Comparison of ENCODE assay signal across 8 cellular contexts in the genomic region with DNA sequence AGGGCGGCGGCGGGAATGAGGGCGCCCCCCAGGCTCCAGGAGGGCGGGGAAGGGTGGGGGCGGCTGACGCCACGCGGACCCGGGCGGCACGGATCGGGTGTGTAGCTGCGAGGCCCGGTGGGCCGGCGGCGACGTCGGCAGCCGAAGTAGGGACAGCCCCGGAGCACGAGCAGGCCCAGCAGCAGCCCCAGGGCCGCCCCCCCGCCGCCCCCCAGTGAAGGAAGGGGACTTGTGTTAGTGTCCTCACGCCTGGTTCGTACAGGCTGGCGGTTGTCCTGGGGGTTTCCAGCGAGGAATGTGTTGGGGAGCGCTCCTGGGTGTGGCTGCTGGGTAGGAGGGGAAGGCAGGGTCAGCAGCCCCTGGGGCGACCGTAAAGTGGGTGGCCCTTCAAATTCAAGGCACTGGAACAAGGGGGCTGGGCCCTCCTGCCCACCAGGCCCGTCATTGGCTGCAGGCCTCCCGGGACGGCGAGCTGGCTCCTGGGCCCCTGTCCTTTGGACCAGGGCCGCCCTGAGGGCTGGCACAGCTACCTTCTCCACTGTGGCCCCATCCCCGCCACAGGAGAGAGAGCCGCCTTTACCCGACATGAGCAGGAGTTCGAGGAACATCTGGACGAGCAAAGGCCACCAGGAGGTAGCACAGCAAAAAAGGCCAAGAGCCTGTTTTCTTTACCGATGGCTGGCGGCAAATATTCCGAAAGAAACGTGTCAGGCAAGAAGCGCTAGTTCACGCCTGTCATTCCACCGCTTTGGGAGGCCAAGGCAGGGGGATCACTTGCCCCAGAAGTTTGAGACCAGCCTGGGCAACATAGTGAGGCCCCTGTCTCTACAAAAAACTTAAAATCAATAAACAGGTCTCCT. TPM values are rescaled to one million over a fixed set of nuclear protein-coding genes. Genes with fewer than 3 reads are reported as not detected.
DNase-seq lines count a peak whose midpoint lies in the region; ATAC-seq, FAIRE-seq and TF ChIP-seq lines count a peak whose summit lies in the region.

No MANE protein-coding gene starts in this region.

- no peak for FAIRE-seq in bronchial epithelial cell (lab: Jason Lieb, UNC)

- peak overlapping the region; percentile 56 for H3K4me3 ChIP-seq in AG09309 (ENCODE audit: control insufficient read depth, low read depth, low read length)
- peak overlapping the region; percentile 70 for H3K4me3 ChIP-seq in bronchial epithelial cell (ENCODE audit: low read depth, low read length)
- peak overlapping the region in 4 of 5 donors; percentile 63 to 81 (median 74) for H3K4me3 ChIP-seq in subcutaneous abdominal adipose tissue (ENCODE audit: low read depth in 1 of 5, low read length in 5 of 5)

- H3K9me3 ChIP-seq in subcutaneous abdominal adipose tissue (ENCODE audit: control insufficient read depth in 5 of 5, low read length in 5 of 5) = no peaks in the 10 kb centered on the region

- peak overlapping the region in 4 of 5 donors; percentile 75 to 81 (median 76) for H3K9ac ChIP-seq in subcutaneous abdominal adipose tissue (ENCODE audit: low read length in 5 of 5)

- H3K4me1 ChIP-seq in subcutaneous abdominal adipose tissue (ENCODE audit: control insufficient read depth in 5 of 5, insufficient read depth in 5 of 5, low read length in 5 of 5) = peaks cover 2 to 44% (median 26%) of the 10 kb centered on the region in 5 donors

- ATAC-seq in GM21381 (IDR thresholded peaks at IDR 0.05; ENCODE audit: unreplicated experiment) (peak; percentile 1), GM19351 (IDR thresholded peaks at IDR 0.05; ENCODE audit: unreplicated experiment) (no peak)

- H3K36me3 ChIP-seq in bronchial epithelial cell (ENCODE audit: control insufficient read depth, insufficient read depth, low read length) = peaks cover 6% of the 10 kb centered on the region
- H3K36me3 ChIP-seq in subcutaneous abdominal adipose tissue (ENCODE audit: control insufficient read depth in 5 of 5, insufficient read depth in 5 of 5, low read length in 5 of 5) = peaks cover 0 to 22% (median 18%) of the 10 kb centered on the region in 5 donors

- TF ChIP-seq CTCF in AG09309 (IDR thresholded peaks at IDR 0.05; ENCODE audit: control insufficient read depth, insufficient read depth, low read depth, low read length, missing control alignments) (no peak), bronchial epithelial cell (IDR thresholded peaks at IDR 0.05; ENCODE audit: insufficient read depth, low read length, severe bottlenecking) (no peak)

- peak overlapping the region; percentile 90 for H3K27ac ChIP-seq in subcutaneous abdominal adipose tissue (ENCODE audit: low read depth, low read length)

- DNase-seq in AG09309 (ENCODE audit: low read depth) = no peak
- DNase-seq in NOMO-1 treated with DMSO at 0.1 percent for 48 hours (lab: John Stamatoyannopoulos, UW; ENCODE audit: unreplicated experiment) = peak; percentile 29
- no peak for DNase-seq in bronchial epithelial cell (ENCODE audit: low read depth)
- DNase-seq in left kidney (ENCODE audit: low read depth, low spot score) = peak; percentile 84
- DNase-seq in NCI-H1436 treated with DMSO at 0.1 percent for 48 hours (lab: John Stamatoyannopoulos, UW) = no peak

- H3K27me3 ChIP-seq in bronchial epithelial cell (ENCODE audit: control insufficient read depth, insufficient read depth, low read length) = peaks cover 4% of the 10 kb centered on the region
- peaks cover 0 to 10% (median 5%) of the 10 kb centered on the region in 5 donors for H3K27me3 ChIP-seq in subcutaneous abdominal adipose tissue (ENCODE audit: control insufficient read depth in 5 of 5, insufficient read depth in 4 of 5, low read length in 5 of 5)

RNA-seq across cellular contexts. Expression of gene TMEM250, which starts 0.8 kb away (rescaled TPM):
- 67.9 and 78.2 TPM in 2 replicates for total RNA-seq in bronchial epithelial cell

RNA-seq across cellular contexts. Expression of gene NACC2, which starts 24.4 kb away (rescaled TPM):
- total RNA-seq in bronchial epithelial cell = 7.6 and 14.0 TPM in 2 replicates

Comparison
In these comparisons a context has a peak if more than half of its experiments do, and no peak if none do; other contexts are left out.
1. DNase-seq: peak in NOMO-1 treated with DMSO at 0.1 percent for 48 hours (single experiment) and left kidney (single experiment); none in AG09309 (single experiment), bronchial epithelial cell (single experiment) and NCI-H1436 treated with DMSO at 0.1 percent for 48 hours (single experiment).
2. Peak in every context shown above with its lines, with median percentiles within 50 percentile points of each other: H3K4me3 ChIP-seq.